ENCODE assay signal across 16 cellular contexts in genomic region chr17:48930435-48930873, GRCh38. TPM values are rescaled to one million over a fixed set of nuclear protein-coding genes. Genes with fewer than 3 reads are reported as not detected.
DNase-seq lines count a peak whose midpoint lies in the region; ATAC-seq, FAIRE-seq and TF ChIP-seq lines count a peak whose summit lies in the region.
"Had no signal": no experiment of that assay in that cellular context is flagged by ENCODE, and none has a peak within 500 bp of the region (broad histone marks: within the 10 kb centered on the region; RNA-seq: fewer than 3 reads in every experiment).

No MANE protein-coding gene starts in this region.

- H2BK15ac ChIP-seq in H1 (ENCODE audit: low read length) = no peak overlapping the region

- no peak for FAIRE-seq in H1 (lab: Jason Lieb, UNC)

- no peak overlapping the region for H2BK5ac ChIP-seq in H1 (ENCODE audit: low read depth, low read length)

- no peak overlapping the region for H3K14ac ChIP-seq in H1 (ENCODE audit: insufficient read length)

- H3K4me2 ChIP-seq in H1 (ENCODE audit: insufficient read depth in 1 of 2, low read depth in 2 of 2, low read length in 2 of 2) = no peak overlapping the region

- no peak overlapping the region for H2BK12ac ChIP-seq in H1 (ENCODE audit: low read depth, low read length)

- H3K27me3 ChIP-seq in H1 (replicated peaks in 1 of 4; ENCODE audit: control insufficient read depth in 3 of 4, extremely low read depth in 1 of 4, insufficient read depth in 3 of 4, low read length in 3 of 4) = no peaks in the 10 kb centered on the region
- H3K27me3 ChIP-seq: esophagus squamous epithelium had no signal

- H4K20me1 ChIP-seq in H1 (replicated peaks in 1 of 2; ENCODE audit: control insufficient read depth in 1 of 2, insufficient read depth in 2 of 2, low read length in 2 of 2) = peaks cover 6 to 12% of the 10 kb centered on the region in 2 experiments

- H4K8ac ChIP-seq in H1 (ENCODE audit: extremely low read depth, insufficient read depth, low read length) = no peak overlapping the region

- no peaks in the 10 kb centered on the region for H3K9me3 Mint-ChIP-seq in activated T-cell treated with anti-CD3 and anti-CD28 coated beads, Interleukin-2, amount 50 U/mL, for 24 hours
- H3K9me3 Mint-ChIP-seq in stimulated activated effector memory CD8-positive, alpha-beta T cell treated with anti-CD3 and anti-CD28 coated beads, Interleukin-12 subunit alpha, Interleukin-12 subunit beta, amount 100 ng/mL, for 72 hours = no peaks in the 10 kb centered on the region
- H3K9me3 Mint-ChIP-seq: WTC11 had no signal

- H3K36me3 ChIP-seq in H1 (ENCODE audit: control insufficient read depth in 2 of 4, insufficient read depth in 4 of 4, low read length in 3 of 4) = peaks cover 25 to 81% (median 54%) of the 10 kb centered on the region in 4 experiments

- CTCF ChIA-PET in RWPE1 (lab: Yijun Ruan, JAX) (no interaction called here), H1 (lab: Charles Lee; ENCODE audit: partially characterized antibody) (interaction anchor here (1.1 to 2.2 kb wide), 5 partner anchors 12 to 105 kb away, joined by 3 to 8 read pairs (median 4); no protein-coding TSS in a partner anchor)

- H4K5ac ChIP-seq in H1 (ENCODE audit: insufficient read length, low read depth, low read length) = no peak overlapping the region

- H3K4me3 Mint-ChIP-seq in activated T-cell treated with anti-CD3 and anti-CD28 coated beads, Interleukin-2, amount 50 U/mL, for 24 hours = no peak overlapping the region
- H3K4me3 Mint-ChIP-seq in stimulated activated effector memory CD8-positive, alpha-beta T cell treated with anti-CD3 and anti-CD28 coated beads, Interleukin-12 subunit alpha, Interleukin-12 subunit beta, amount 100 ng/mL, for 72 hours = no peak overlapping the region
- H3K4me3 Mint-ChIP-seq: WTC11 had no signal

- H2BK120ac ChIP-seq in H1 (replicated peaks; ENCODE audit: low read depth, low read length) = no peak overlapping the region

- peak overlapping the region; percentile 48 for H3K27ac ChIP-seq in RWPE1
- H3K27ac ChIP-seq in H1 (ENCODE audit: low read depth, low read length) = no peak overlapping the region

- no peaks in the 10 kb centered on the region for H3K9me3 ChIP-seq in H1 (ENCODE audit: insufficient read depth in 2 of 2, low read depth in 1 of 2, low read length in 1 of 2)
- H3K9me3 ChIP-seq: esophagus squamous epithelium had no signal

- no peak for TF ChIP-seq CTCF in RWPE1 (conservative IDR thresholded peaks at IDR 0.05; ENCODE audit: low read depth)
- no peak for TF ChIP-seq CTCF in H1 (IDR thresholded peaks at IDR 0.05; ENCODE audit: control extremely low read depth in 1 of 3, insufficient read depth in 1 of 3, low read depth in 1 of 3, low read length in 3 of 3)

- H3K4ac ChIP-seq in H1 (replicated peaks; ENCODE audit: insufficient read length, low read depth, low read length) = no peak overlapping the region

- H3K27me3 Mint-ChIP-seq in activated T-cell treated with anti-CD3 and anti-CD28 coated beads, Interleukin-2, amount 50 U/mL, for 24 hours = no peaks in the 10 kb centered on the region

- peaks cover 18% of the 10 kb centered on the region for H3K4me1 Mint-ChIP-seq in activated T-cell treated with anti-CD3 and anti-CD28 coated beads, Interleukin-2, amount 50 U/mL, for 24 hours (ENCODE audit: low read depth)
- peaks cover 16% of the 10 kb centered on the region for H3K4me1 Mint-ChIP-seq in stimulated activated effector memory CD8-positive, alpha-beta T cell treated with anti-CD3 and anti-CD28 coated beads, Interleukin-12 subunit alpha, Interleukin-12 subunit beta, amount 100 ng/mL, for 72 hours
- H3K4me1 Mint-ChIP-seq: WTC11 had no signal

- peak overlapping the region; percentile 61 for H3K27ac Mint-ChIP-seq in activated T-cell treated with anti-CD3 and anti-CD28 coated beads, Interleukin-2, amount 50 U/mL, for 24 hours
- peak overlapping the region; percentile 82 for H3K27ac Mint-ChIP-seq in stimulated activated effector memory CD8-positive, alpha-beta T cell treated with anti-CD3 and anti-CD28 coated beads, Interleukin-12 subunit alpha, Interleukin-12 subunit beta, amount 100 ng/mL, for 72 hours

- POLR2A ChIA-PET in RWPE1 (lab: Yijun Ruan, JAX; ENCODE audit: low non-redundant PET) = interaction anchor here (0.6 kb wide), 1 partner anchor 13 kb away, joined by 3 read pairs; no protein-coding TSS in a partner anchor
- POLR2A ChIA-PET in H1 (lab: Charles Lee; ENCODE audit: partially characterized antibody) = interaction anchor here (0.7 to 11.8 kb wide), 17 partner anchors 11 to 330 kb away, joined by 3 to 143 read pairs (median 6); partner anchors contain the start of genes IGF2BP1, SNF8 and UBE2Z

- 92% methylated on average over 3 of the region's 3 CpGs; no CpG with 5 or more reads in 1 of the 2 experiments for WGBS in H1 (ENCODE audit: extremely low coverage in 1 of 2, insufficient coverage in 1 of 2, insufficient read length in 1 of 2, insufficient replicate concordance in 2 of 2, low coverage in 1 of 2, low lambda C conversion rate in 2 of 2, missing lambda C conversion rate in 1 of 2), 2 experiments

- no peak for DNase-seq in activated T-cell treated with anti-CD3 and anti-CD28 coated beads, Interleukin-2, amount 50 U/mL, for 24 hours
- DNase-seq in activated T-cell treated with anti-CD3 and anti-CD28 coated beads, Interleukin-2, amount 50 U/mL, for 48 hours = no peak
- DNase-seq in RWPE1 (ENCODE audit: low spot score) (no peak), H1 (ENCODE audit: low read depth in 1 of 2, low spot score in 2 of 2) (no peak), NCI-H2081 treated with DMSO at 0.1 percent for 48 hours (lab: John Stamatoyannopoulos, UW) (no peak), hypothalamus (lab: John Stamatoyannopoulos, UW) (no peak)
- DNase-seq in stimulated activated effector memory CD8-positive, alpha-beta T cell treated with anti-CD3 and anti-CD28 coated beads, Interleukin-12 subunit alpha, Interleukin-12 subunit beta, amount 100 ng/mL, for 72 hours (ENCODE audit: low spot score in 2 of 2) = no peak
- no peak for DNase-seq in activated effector memory CD4-positive, alpha-beta T cell treated with Interleukin-2 at 50 U/mL for 16 hours
- DNase-seq: activated naive CD4-positive, alpha-beta T cell treated with anti-CD3 and anti-CD28 coated beads, Interleukin-2, amount 50 U/mL, for 16 hours; esophagus squamous epithelium; NCI-H1436 treated with DMSO at 0.1 percent for 48 hours; NCI-H446 treated with DMSO at 0.1 percent for 48 hours; substantia nigra had no signal

- H3K79me2 ChIP-seq in H1 (ENCODE audit: control insufficient read depth in 1 of 2, insufficient read depth in 2 of 2, low read length in 2 of 2) = no peaks in the 10 kb centered on the region

- no peak overlapping the region for H3K56ac ChIP-seq in H1 (replicated peaks; ENCODE audit: insufficient read length, low read depth, low read length)

- no peak overlapping the region for H2AK5ac ChIP-seq in H1 (ENCODE audit: low read depth, low read length)

- TF ChIP-seq EP300 in H1 (IDR thresholded peaks at IDR 0.05; ENCODE audit: borderline replicate concordance in 1 of 2, low read depth in 2 of 2, low read length in 2 of 2) = no peak

- H2BK20ac ChIP-seq in H1 (ENCODE audit: low read length) = no peak overlapping the region

- no peak for ATAC-seq in stimulated activated effector memory CD8-positive, alpha-beta T cell treated with anti-CD3 and anti-CD28 coated beads, Interleukin-12 subunit alpha, Interleukin-12 subunit beta, amount 100 ng/mL, for 72 hours
- ATAC-seq: WTC11 had no signal

- H3K23me2 ChIP-seq in H1 (ENCODE audit: low read depth, low read length) = no peaks in the 10 kb centered on the region

- H3K9ac ChIP-seq in H1 (replicated peaks in 1 of 4; ENCODE audit: extremely low read depth in 1 of 4, low read depth in 3 of 4, low read length in 3 of 4) = no peak overlapping the region

- H3K23ac ChIP-seq in H1 (ENCODE audit: insufficient read length) = no peak overlapping the region

- TF ChIP-seq POLR2A in H1 (IDR thresholded peaks at IDR 0.05; ENCODE audit: control extremely low read depth in 1 of 2, low read depth in 2 of 2, low read length in 2 of 2) = no peak; a peak in 1 of 3 replicates

- no peak overlapping the region for H4K91ac ChIP-seq in H1 (replicated peaks; ENCODE audit: insufficient read length, low read length)

- H3K4me3 ChIP-seq in H1 (ENCODE audit: extremely low read depth in 1 of 4, insufficient read depth in 2 of 4, low read depth in 3 of 4, low read length in 4 of 4) = no peak overlapping the region
- H3K4me3 ChIP-seq: esophagus squamous epithelium had no signal

- no peak for TF ChIP-seq RAD21 in H1 (IDR thresholded peaks at IDR 0.05 in 1 of 2, conservative IDR thresholded peaks at IDR 0.05 in 1 of 2; ENCODE audit: low read depth in 2 of 2, low read length in 2 of 2)

- H3K36me3 Mint-ChIP-seq in activated T-cell treated with anti-CD3 and anti-CD28 coated beads, Interleukin-2, amount 50 U/mL, for 24 hours (ENCODE audit: low read depth) = peaks cover 98% of the 10 kb centered on the region
- peaks cover 100% of the 10 kb centered on the region for H3K36me3 Mint-ChIP-seq in stimulated activated effector memory CD8-positive, alpha-beta T cell treated with anti-CD3 and anti-CD28 coated beads, Interleukin-12 subunit alpha, Interleukin-12 subunit beta, amount 100 ng/mL, for 72 hours

- no peak overlapping the region for H3K18ac ChIP-seq in H1 (ENCODE audit: extremely low read depth, low read length)

- H3K4me1 ChIP-seq in H1 (replicated peaks in 1 of 4; ENCODE audit: control insufficient read depth in 3 of 4, insufficient read depth in 4 of 4, low read length in 3 of 4) = no peaks in the 10 kb centered on the region

- no peaks in the 10 kb centered on the region for H3K79me1 ChIP-seq in H1 (ENCODE audit: low read depth, low read length)

- no peak overlapping the region for H2AFZ ChIP-seq in H1 (ENCODE audit: low read length)

RNA-seq across cellular contexts. Expression of gene SNF8, which starts 14.2 kb away (rescaled TPM):
- 130 and 133 TPM in 2 replicates for total RNA-seq in H1 (2021; fragmentation: NEBNext Ultra II Directional; extraction: Animal tissue kit (Norgen Biotek cat#: 25700))
- polyA plus RNA-seq in H1 (2011; rRNA removed) = 132 and 134 TPM in 2 replicates
- 155 TPM for polyA plus RNA-seq in H1 (2011; cell fraction: cytosol; rRNA removed)
- polyA plus RNA-seq in H1 (2011; cell fraction: nucleus; rRNA removed) = 87.7 TPM
- polyA plus RNA-seq in H1 (2012, experiment 1 of 2) = 148 to 187 TPM (median 180 TPM) in 4 replicates
- 75.0 TPM for polyA plus RNA-seq in H1 (2012, experiment 2 of 2)
- 96.7 TPM for polyA plus RNA-seq in H1 (2013, experiment 1 of 2)
- polyA plus RNA-seq in H1 (2013, experiment 2 of 2) = 108 TPM
- 83.1 and 86.2 TPM in 2 replicates for polyA minus RNA-seq in H1 (2011; rRNA and poly(A)+ RNA removed)
- polyA minus RNA-seq in H1 (2011; cell fraction: cytosol; rRNA and poly(A)+ RNA removed) = 56.1 TPM
- 38.1 TPM for polyA minus RNA-seq in H1 (2011; cell fraction: nucleus; rRNA and poly(A)+ RNA removed)

RNA-seq across cellular contexts. Expression of gene UBE2Z, which starts 22.2 kb away (rescaled TPM):
- 75.3 and 75.9 TPM in 2 replicates for total RNA-seq in H1 (2021; fragmentation: NEBNext Ultra II Directional; extraction: Animal tissue kit (Norgen Biotek cat#: 25700))
- 73.4 and 76.4 TPM in 2 replicates for polyA plus RNA-seq in H1 (2011; rRNA removed)
- polyA plus RNA-seq in H1 (2011; cell fraction: cytosol; rRNA removed) = 82.1 TPM
- 74.8 TPM for polyA plus RNA-seq in H1 (2011; cell fraction: nucleus; rRNA removed)
- 58.5 to 64.1 TPM (median 60.6 TPM) in 4 replicates for polyA plus RNA-seq in H1 (2012, experiment 1 of 2)
- polyA plus RNA-seq in H1 (2012, experiment 2 of 2) = 68.7 TPM
- polyA plus RNA-seq in H1 (2013, experiment 1 of 2) = 49.0 TPM
- polyA plus RNA-seq in H1 (2013, experiment 2 of 2) = 48.4 TPM
- polyA minus RNA-seq in H1 (2011; rRNA and poly(A)+ RNA removed) = 94.4 and 101 TPM in 2 replicates
- 47.7 TPM for polyA minus RNA-seq in H1 (2011; cell fraction: cytosol; rRNA and poly(A)+ RNA removed)
- 63.5 TPM for polyA minus RNA-seq in H1 (2011; cell fraction: nucleus; rRNA and poly(A)+ RNA removed)

RNA-seq across cellular contexts. Expression of gene ATP5MC1, which starts 37.9 kb away (rescaled TPM):
- 117 and 129 TPM in 2 replicates for total RNA-seq in H1 (2021; fragmentation: NEBNext Ultra II Directional; extraction: Animal tissue kit (Norgen Biotek cat#: 25700))
- polyA plus RNA-seq in H1 (2011; rRNA removed) = 629 and 1,042 TPM in 2 replicates
- polyA plus RNA-seq in H1 (2011; cell fraction: cytosol; rRNA removed) = 426 TPM
- polyA plus RNA-seq in H1 (2011; cell fraction: nucleus; rRNA removed) = 307 TPM
- polyA plus RNA-seq in H1 (2012, experiment 1 of 2) = 227 to 317 TPM (median 267 TPM) in 4 replicates
- polyA plus RNA-seq in H1 (2012, experiment 2 of 2) = 355 TPM
- 278 TPM for polyA plus RNA-seq in H1 (2013, experiment 1 of 2)
- polyA plus RNA-seq in H1 (2013, experiment 2 of 2) = 273 TPM
- polyA minus RNA-seq in H1 (2011; rRNA and poly(A)+ RNA removed) = 73.1 and 99.2 TPM in 2 replicates
- polyA minus RNA-seq in H1 (2011; cell fraction: cytosol; rRNA and poly(A)+ RNA removed) = 28.3 TPM
- 62.3 TPM for polyA minus RNA-seq in H1 (2011; cell fraction: nucleus; rRNA and poly(A)+ RNA removed)

RNA-seq across cellular contexts. Expression of gene GIP, which starts 37.9 kb away (rescaled TPM):
- total RNA-seq in H1 (2021; fragmentation: NEBNext Ultra II Directional; extraction: Animal tissue kit (Norgen Biotek cat#: 25700)) = not detected in 2 replicates
- polyA plus RNA-seq in H1 (2011; rRNA removed) = 0.14 and 0.16 TPM in 2 replicates
- polyA plus RNA-seq in H1 (2011; cell fraction: cytosol; rRNA removed) = not detected
- polyA plus RNA-seq in H1 (2011; cell fraction: nucleus; rRNA removed) = not detected
- polyA plus RNA-seq in H1 (2012, experiment 1 of 2) = 0.29 to 0.34 TPM in 2 of 4 replicates, not detected in the others
- not detected for polyA plus RNA-seq in H1 (2012, experiment 2 of 2)
- 0.39 TPM for polyA plus RNA-seq in H1 (2013, experiment 1 of 2)
- 0.66 TPM for polyA plus RNA-seq in H1 (2013, experiment 2 of 2)
- polyA minus RNA-seq in H1 (2011; rRNA and poly(A)+ RNA removed) = 0.39 TPM in 1 of 2 replicates, not detected in the other
- polyA minus RNA-seq in H1 (2011; cell fraction: cytosol; rRNA and poly(A)+ RNA removed) = not detected
- not detected for polyA minus RNA-seq in H1 (2011; cell fraction: nucleus; rRNA and poly(A)+ RNA removed)
- total RNA-seq: esophagus squamous epithelium, lung microvascular endothelial cell, WTC11 had no signal
- polyA plus RNA-seq: neural cell had no signal
